ENCODE assay signal across 27 cellular contexts in the genomic region with DNA sequence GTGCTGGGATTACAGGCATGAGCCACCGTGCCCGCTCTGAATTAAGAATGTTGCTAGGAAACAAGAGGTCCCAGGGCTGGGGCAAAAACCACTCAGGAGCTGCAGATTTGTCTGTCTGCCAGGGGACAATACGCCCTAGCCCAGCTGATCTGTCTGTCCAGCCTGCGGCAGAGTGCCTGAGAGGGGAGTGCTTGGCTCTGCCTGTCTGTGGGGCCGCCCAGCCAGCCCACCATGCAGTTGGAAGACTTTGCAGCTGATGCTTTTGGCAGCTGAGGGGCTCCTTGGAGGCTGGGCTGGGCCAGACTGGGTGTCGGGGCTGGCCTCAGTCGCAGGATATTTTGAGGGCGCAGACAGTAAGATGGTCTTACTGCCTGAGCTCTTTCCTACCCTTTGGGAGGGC. TPM values are rescaled to one million over a fixed set of nuclear protein-coding genes. Genes with fewer than 3 reads are reported as not detected.
A peak's percentile ranks its signal among the peaks of the same experiment; 100 is the strongest.
DNase-seq lines count a peak whose midpoint lies in the region; ATAC-seq and TF ChIP-seq lines count a peak whose summit lies in the region.
"Had no signal": no experiment of that assay in that cellular context is flagged by ENCODE, and none has a peak within 500 bp of the region (broad histone marks: within the 10 kb centered on the region; RNA-seq: fewer than 3 reads in every experiment).

No MANE protein-coding gene starts in this region.

- peak overlapping the region; percentile 34 for H3K27ac Mint-ChIP-seq in neural progenitor cell
- H3K27ac Mint-ChIP-seq: activated T-cell treated with anti-CD3 and anti-CD28 coated beads, Interleukin-2, amount 50 U/mL, for 24 hours; CD4-positive, alpha-beta T cell; GM23338; immature natural killer cell; stimulated activated naive CD8-positive, alpha-beta T cell treated with anti-CD3 and anti-CD28 coated beads, Interleukin-15, Interleukin-2, amounts not matched to agents 100 ng/mL and 50 ng/mL, for 24 hours had no signal

- H3K4me1 ChIP-seq in heart right ventricle, result peaks cover 0 to 27% (median 11%) of the 10 kb centered on the region in 9 donors
- H3K4me1 ChIP-seq in neural progenitor cell, result no peaks in the 10 kb centered on the region
- H3K4me1 ChIP-seq: uterus had no signal

- intact Hi-C loops in Right ventricle myocardium superior (cut with DNase I), result no loop called here
- intact Hi-C loops in cardiac septum (cut with DNase I), result no loop called here
- intact Hi-C loops in heart right ventricle (cut with DNase I), result loop anchor here in 1 of 10 donors (10.0 kb wide), 1 partner anchor 749 kb away; no protein-coding TSS in a partner anchor

- peak; percentile 38 for ATAC-seq in Right ventricle myocardium superior (ENCODE audit: poor library complexity)
- ATAC-seq in heart right ventricle, result peak in 6 of 8 donors; percentile 17 to 83 (median 50)
- no peak for ATAC-seq in GM18861 (IDR thresholded peaks at IDR 0.05; ENCODE audit: unreplicated experiment)
- no peak for ATAC-seq in GM18868 (IDR thresholded peaks at IDR 0.05; ENCODE audit: unreplicated experiment)
- ATAC-seq: GM23338, left lung had no signal

- no peak overlapping the region for H2AFZ ChIP-seq in neural progenitor cell (replicated peaks)
- H2AFZ ChIP-seq: GM23338 had no signal

- H3K9ac ChIP-seq in neural progenitor cell, result no peak overlapping the region

- no peak overlapping the region for H3K4me2 ChIP-seq in neural progenitor cell
- H3K4me2 ChIP-seq: GM23338 had no signal

- H3F3A ChIP-seq in neural progenitor cell (ENCODE audit: low read depth), result no peaks in the 10 kb centered on the region

- H3K4me1 Mint-ChIP-seq in neural progenitor cell, result peaks cover 17% of the 10 kb centered on the region
- H3K4me1 Mint-ChIP-seq: GM23338 had no signal

- no peak for TF ChIP-seq CTCF in heart right ventricle (IDR thresholded peaks at IDR 0.05)
- no peak for TF ChIP-seq CTCF in neural progenitor cell (IDR thresholded peaks at IDR 0.05)

- H3K9me3 ChIP-seq in heart right ventricle (no peaks in the 10 kb centered on the region), neural progenitor cell (ENCODE audit: low read depth) (no peaks in the 10 kb centered on the region)
- H3K9me3 ChIP-seq: left lung, uterus had no signal

- H3K27ac ChIP-seq in heart right ventricle (peak overlapping the region in 4 of 10 donors; percentile 25 to 52 (median 40)), neural progenitor cell (no peak overlapping the region)
- H3K27ac ChIP-seq: left lung, uterus, VCaP had no signal

- H3K36me3 ChIP-seq in heart right ventricle (peaks cover 0 to 44% (median 38%) of the 10 kb centered on the region in 9 donors), neural progenitor cell (no peaks in the 10 kb centered on the region)
- H3K36me3 ChIP-seq: uterus had no signal

- peaks cover 0 to 23% (median 14%) of the 10 kb centered on the region in 7 donors for H3K27me3 ChIP-seq in heart right ventricle
- H3K27me3 ChIP-seq in neural progenitor cell, result no peaks in the 10 kb centered on the region
- H3K27me3 ChIP-seq: uterus had no signal

- WGBS in heart right ventricle, 2 donors, result 67 to 72% methylated on average over 8 of the region's 8 CpGs

- H3K27me3 Mint-ChIP-seq in neural progenitor cell (ENCODE audit: insufficient read depth, low read depth), result peaks cover 5% of the 10 kb centered on the region
- H3K27me3 Mint-ChIP-seq: activated T-cell treated with anti-CD3 and anti-CD28 coated beads, Interleukin-2, amount 50 U/mL, for 24 hours; CD4-positive, alpha-beta T cell; stimulated activated naive CD8-positive, alpha-beta T cell treated with anti-CD3 and anti-CD28 coated beads, Interleukin-15, Interleukin-2, amounts not matched to agents 100 ng/mL and 50 ng/mL, for 24 hours had no signal

- no peaks in the 10 kb centered on the region for H3K9me3 Mint-ChIP-seq in neural progenitor cell
- H3K9me3 Mint-ChIP-seq: activated T-cell treated with anti-CD3 and anti-CD28 coated beads, Interleukin-2, amount 50 U/mL, for 24 hours; CD4-positive, alpha-beta T cell; GM23338; stimulated activated naive CD8-positive, alpha-beta T cell treated with anti-CD3 and anti-CD28 coated beads, Interleukin-15, Interleukin-2, amounts not matched to agents 100 ng/mL and 50 ng/mL, for 24 hours had no signal

- H3K36me3 Mint-ChIP-seq in neural progenitor cell, result peaks cover 28% of the 10 kb centered on the region

- DNase-seq in Right ventricle myocardium superior (peak; percentile 50), cardiac septum (ENCODE audit: low spot score) (no peak), heart right ventricle (no peak), neural progenitor cell (ENCODE audit: low spot score) (no peak), NCI-H2107 treated with DMSO at 0.1 percent for 48 hours (lab: John Stamatoyannopoulos, UW; ENCODE audit: unreplicated experiment) (no peak), midbrain (lab: John Stamatoyannopoulos, UW) (no peak)
- DNase-seq: activated CD4-positive, alpha-beta T cell treated with anti-CD3 and anti-CD28 coated beads for 4 hours; activated gamma-delta T cell treated with Interleukin-2 at 50 U/mL for 16 hours; activated T-cell treated with anti-CD3 and anti-CD28 coated beads, Interleukin-2, amount 50 U/mL, for 24 hours; CD4-positive, alpha-beta T cell; hippocampal formation; immature natural killer cell; Karpas-422; left lung; NCI-H1436 treated with DMSO at 0.1 percent for 48 hours; NCI-H510A; OCI-M1; SHP77; uterus had no signal

- H3K4me3 ChIP-seq in heart right ventricle (no peak overlapping the region), neural progenitor cell (no peak overlapping the region)
- H3K4me3 ChIP-seq: GM23338, left lung, uterus had no signal

- no peaks in the 10 kb centered on the region for H4K20me1 ChIP-seq in neural progenitor cell (ENCODE audit: low read depth)

- peaks cover under 1% of the 10 kb centered on the region for H3K79me2 ChIP-seq in neural progenitor cell (ENCODE audit: low read depth)

- no peak overlapping the region for H3K4me3 Mint-ChIP-seq in neural progenitor cell
- H3K4me3 Mint-ChIP-seq: activated T-cell treated with anti-CD3 and anti-CD28 coated beads, Interleukin-2, amount 50 U/mL, for 24 hours; CD4-positive, alpha-beta T cell; GM23338; immature natural killer cell; stimulated activated naive CD8-positive, alpha-beta T cell treated with anti-CD3 and anti-CD28 coated beads, Interleukin-15, Interleukin-2, amounts not matched to agents 100 ng/mL and 50 ng/mL, for 24 hours had no signal

RNA-seq across cellular contexts. Expression of gene FAM180B, which starts 0.4 kb away (rescaled TPM):
- total RNA-seq in Right ventricle myocardium superior (not detected), cardiac septum (not detected), heart right ventricle (1 to 10 TPM in 1 of 10 donors, under 1 TPM in 4, not detected in 5; 0.19 to 1.0 (median 0.24) TPM), neural progenitor cell (ENCODE audit: low replicate concordance) (not detected in 2 replicates)
- polyA plus RNA-seq in heart right ventricle, result under 1 TPM in 1 of 2 donors, not detected in 1; 0.07 TPM
- total RNA-seq: A172, fibroblast of villous mesenchyme, GM23338, left lung had no signal
- polyA plus RNA-seq: GM23338, immature natural killer cell, neural cell had no signal

RNA-seq across cellular contexts. Expression of gene NDUFS3, which starts 7.2 kb away (rescaled TPM):
- 350 TPM for total RNA-seq in Right ventricle myocardium superior
- total RNA-seq in cardiac septum, result 234 TPM
- total RNA-seq in heart right ventricle, result 100 to 1,000 TPM; 171 to 359 (median 287) TPM
- 100 to 1,000 TPM; 291 to 570 TPM for polyA plus RNA-seq in heart right ventricle
- total RNA-seq in neural progenitor cell (ENCODE audit: low replicate concordance), result 78.9 and 91.2 TPM in 2 replicates

RNA-seq across cellular contexts. Expression of gene KBTBD4, which starts 7.3 kb away (rescaled TPM):
- 12.9 TPM for total RNA-seq in Right ventricle myocardium superior
- total RNA-seq in cardiac septum, result 14.3 TPM
- 10 to 100 TPM; 13.6 to 21.0 (median 16.2) TPM for total RNA-seq in heart right ventricle
- polyA plus RNA-seq in heart right ventricle, result 1 to 10 TPM; 3.1 to 9.2 TPM
- 19.5 and 23.9 TPM in 2 replicates for total RNA-seq in neural progenitor cell (ENCODE audit: low replicate concordance)

RNA-seq across cellular contexts. Expression of gene C1QTNF4, which starts 8.2 kb away (rescaled TPM):
- total RNA-seq in Right ventricle myocardium superior (0.48 TPM), cardiac septum (0.51 TPM), heart right ventricle (under 1 TPM in 9 of 10 donors, not detected in 1; 0.15 to 0.85 (median 0.37) TPM), neural progenitor cell (ENCODE audit: low replicate concordance) (0.39 and 9.7 TPM in 2 replicates)
- 1 to 10 TPM; 1.2 to 1.4 TPM for polyA plus RNA-seq in heart right ventricle
- total RNA-seq: A172 had no signal

RNA-seq across cellular contexts. Expression of gene PTPMT1, which starts 20.6 kb away (rescaled TPM):
- total RNA-seq in Right ventricle myocardium superior, result 20.9 TPM
- 18.7 TPM for total RNA-seq in cardiac septum
- total RNA-seq in heart right ventricle, result 10 to 100 TPM; 16.9 to 24.6 (median 21.3) TPM
- polyA plus RNA-seq in heart right ventricle, result 10 to 100 TPM; 36.4 to 66.9 TPM
- total RNA-seq in neural progenitor cell (ENCODE audit: low replicate concordance), result 60.4 and 73.6 TPM in 2 replicates

Comparison
In these comparisons a context has a peak if more than half of its experiments do, and no peak if none do; other contexts are left out.
1. ATAC-seq: peak in Right ventricle myocardium superior (single experiment) and heart right ventricle (6 of 8); none in GM18861 (single experiment) and GM18868 (single experiment).